In the genomic region with DNA sequence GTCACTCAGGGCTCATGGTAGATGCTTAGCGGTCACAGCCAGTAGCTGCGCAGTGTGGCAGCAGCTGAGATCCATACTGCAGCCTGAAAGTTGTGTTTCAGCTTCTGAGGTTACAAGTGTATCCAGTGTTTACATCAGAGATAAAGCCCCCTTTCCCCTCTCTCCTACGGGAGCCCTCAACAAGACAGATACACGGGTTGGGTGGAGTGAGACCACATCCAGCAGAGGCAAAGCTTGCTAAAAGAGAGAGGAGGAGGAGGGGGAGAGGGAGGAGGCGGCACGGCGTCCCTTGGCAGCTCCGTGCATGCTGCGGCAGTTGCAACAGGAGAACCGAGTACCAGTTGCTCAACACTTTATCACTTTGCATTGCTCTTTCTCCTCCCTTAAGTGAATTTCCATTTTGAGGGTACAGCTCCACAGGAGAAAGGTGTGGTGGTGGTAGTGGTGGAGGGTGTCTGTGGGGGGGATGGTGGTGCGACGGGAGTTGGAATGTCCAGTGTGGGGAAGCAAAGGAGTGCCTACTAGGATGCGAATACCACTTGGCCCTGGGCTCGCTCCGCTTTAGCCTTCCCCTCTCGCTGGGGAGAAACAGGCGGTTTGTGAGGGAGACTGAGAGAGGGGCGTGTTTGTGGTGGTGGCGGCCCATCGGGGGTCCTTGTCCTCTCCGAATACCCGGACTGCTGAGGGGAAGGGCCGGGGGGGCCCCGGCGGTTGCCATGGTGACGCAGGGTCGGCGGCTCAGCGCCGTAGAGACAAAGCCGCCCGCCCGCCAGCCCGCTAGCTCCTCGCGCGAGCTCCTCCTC, we compare ENCODE assay signal across 8 cellular contexts. TPM values are rescaled to one million over a fixed set of nuclear protein-coding genes. Genes with fewer than 3 reads are reported as not detected.
DNase-seq lines count a peak whose midpoint lies in the region; ATAC-seq and TF ChIP-seq lines count a peak whose summit lies in the region.

No MANE protein-coding gene starts in this region.

- no peak for TF ChIP-seq CTCF in LNCaP clone FGC (IDR thresholded peaks at IDR 0.05; ENCODE audit: control insufficient read depth, extremely low read depth, insufficient read depth)

- DNase-seq in DMS79 treated with DMSO at 0.1 percent for 48 hours (lab: John Stamatoyannopoulos, UW), result peak; percentile 28
- no peak for DNase-seq in LNCaP clone FGC (ENCODE audit: low read depth)
- DNase-seq in SKM-1 treated with dmso at 0.1 percent for 144 hours (lab: John Stamatoyannopoulos, UW; ENCODE audit: unreplicated experiment), result peak; percentile 52
- DNase-seq in cerebellum (ENCODE audit: low spot score), result peak; percentile 87
- DNase-seq in left kidney (ENCODE audit: low read depth, low spot score), result peak; percentile 92

- peaks cover 12 to 44% (median 19%) of the 10 kb centered on the region in 5 donors for H3K27me3 ChIP-seq in subcutaneous abdominal adipose tissue (ENCODE audit: control insufficient read depth in 5 of 5, insufficient read depth in 4 of 5, low read length in 5 of 5)

- peak overlapping the region in 2 of 5 donors; percentile 2 to 49 for H3K9ac ChIP-seq in subcutaneous abdominal adipose tissue (ENCODE audit: low read length in 5 of 5)

- H3K36me3 ChIP-seq in subcutaneous abdominal adipose tissue (ENCODE audit: control insufficient read depth in 5 of 5, insufficient read depth in 5 of 5, low read length in 5 of 5), result no peaks in the 10 kb centered on the region

- no peaks in the 10 kb centered on the region for H3K9me3 ChIP-seq in subcutaneous abdominal adipose tissue (ENCODE audit: control insufficient read depth in 5 of 5, low read length in 5 of 5)

- ATAC-seq in HG02852 (IDR thresholded peaks at IDR 0.05; ENCODE audit: unreplicated experiment), result no peak
- no peak for ATAC-seq in GM21528 (IDR thresholded peaks at IDR 0.05; ENCODE audit: low FRiP score, unreplicated experiment)

- no peak overlapping the region for H3K27ac ChIP-seq in subcutaneous abdominal adipose tissue (ENCODE audit: low read depth, low read length)

- H3K4me3 ChIP-seq in LNCaP clone FGC (ENCODE audit: low read depth, low read length) (peak overlapping the region; percentile 42), subcutaneous abdominal adipose tissue (ENCODE audit: low read depth in 1 of 5, low read length in 5 of 5) (peak overlapping the region; percentile 50 to 81 (median 61))

- H3K4me1 ChIP-seq in subcutaneous abdominal adipose tissue (ENCODE audit: control insufficient read depth in 5 of 5, insufficient read depth in 5 of 5, low read length in 5 of 5), result peaks cover 0 to 22% (median 16%) of the 10 kb centered on the region in 5 donors

RNA-seq across cellular contexts. Expression of a gene that starts 0.4 kb away (rescaled TPM):
- 18.6 TPM for total RNA-seq in cerebellum
